Comparison of ENCODE assay signal across 11 cellular contexts in genomic region chr1:37636435-37636834, GRCh38. TPM values are rescaled to one million over a fixed set of nuclear protein-coding genes. Genes with fewer than 3 reads are reported as not detected.
"Had no signal": no experiment of that assay in that cellular context is flagged by ENCODE, and none has a peak within 500 bp of the region (broad histone marks: within the 10 kb centered on the region; RNA-seq: fewer than 3 reads in every experiment).

No MANE protein-coding gene starts in this region.

- H2AFZ ChIP-seq: GM23248 had no signal

- H3K4me2 ChIP-seq: KMS-11 had no signal

- H3K4me3 ChIP-seq: GM23248 had no signal

- H3K9ac ChIP-seq: GM23248, KMS-11 had no signal

- H3K27ac ChIP-seq: GM23248, HL-60, KMS-11 had no signal

- DNase-seq: GM23248, H9, HCEC 1CT, HFFc6, Karpas-422 had no signal

- FAIRE-seq: H1, H54 had no signal

RNA-seq across cellular contexts. Expression of gene RSPO1, which starts 1.7 kb away (rescaled TPM):
- total RNA-seq: H1, HFFc6, HT1080 had no signal
- polyA plus RNA-seq: GM23248, IgD-negative memory B cell had no signal
